ENCODE assay signal across 1 cellular context in the genomic region with DNA sequence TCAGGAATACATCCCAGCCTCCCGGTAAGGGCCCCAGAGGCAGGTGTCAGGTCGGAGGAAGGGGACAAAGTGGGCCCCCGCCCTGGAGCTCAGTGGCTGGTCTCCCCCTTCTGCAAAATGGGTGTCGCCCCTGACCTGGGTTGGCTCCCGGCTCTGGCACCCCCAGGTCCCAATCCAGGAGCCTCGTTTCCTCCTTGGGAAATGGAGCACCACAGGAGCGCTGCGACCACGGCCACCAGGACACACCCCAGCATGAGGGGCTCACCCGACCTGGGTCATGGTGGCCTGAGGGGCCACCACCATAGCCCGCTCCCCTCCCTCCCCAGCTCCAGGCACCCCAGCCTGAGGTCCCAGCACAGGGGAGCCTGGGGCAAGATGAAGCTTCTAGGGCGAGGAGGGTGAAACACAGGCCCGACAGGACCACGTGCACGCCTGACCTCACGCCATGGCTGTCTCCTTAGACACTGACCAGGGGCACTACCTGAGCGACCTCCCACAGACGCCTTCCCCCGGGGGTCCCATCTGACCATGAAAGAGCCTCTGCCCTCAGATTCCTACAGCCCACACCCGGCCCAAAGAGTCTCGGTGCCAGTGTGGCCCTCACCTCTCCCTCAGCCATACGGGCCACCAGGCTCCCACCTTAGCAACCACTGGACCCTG.
TF ChIP-seq lines count a peak whose summit lies in the region.

No MANE protein-coding gene starts in this region.

TF ChIP-seq in GM23338, 12 proteins besides CTCF, POLR2A, EP300 and RAD21 (continued from another document):
- TF ChIP-seq, protein P1, sequence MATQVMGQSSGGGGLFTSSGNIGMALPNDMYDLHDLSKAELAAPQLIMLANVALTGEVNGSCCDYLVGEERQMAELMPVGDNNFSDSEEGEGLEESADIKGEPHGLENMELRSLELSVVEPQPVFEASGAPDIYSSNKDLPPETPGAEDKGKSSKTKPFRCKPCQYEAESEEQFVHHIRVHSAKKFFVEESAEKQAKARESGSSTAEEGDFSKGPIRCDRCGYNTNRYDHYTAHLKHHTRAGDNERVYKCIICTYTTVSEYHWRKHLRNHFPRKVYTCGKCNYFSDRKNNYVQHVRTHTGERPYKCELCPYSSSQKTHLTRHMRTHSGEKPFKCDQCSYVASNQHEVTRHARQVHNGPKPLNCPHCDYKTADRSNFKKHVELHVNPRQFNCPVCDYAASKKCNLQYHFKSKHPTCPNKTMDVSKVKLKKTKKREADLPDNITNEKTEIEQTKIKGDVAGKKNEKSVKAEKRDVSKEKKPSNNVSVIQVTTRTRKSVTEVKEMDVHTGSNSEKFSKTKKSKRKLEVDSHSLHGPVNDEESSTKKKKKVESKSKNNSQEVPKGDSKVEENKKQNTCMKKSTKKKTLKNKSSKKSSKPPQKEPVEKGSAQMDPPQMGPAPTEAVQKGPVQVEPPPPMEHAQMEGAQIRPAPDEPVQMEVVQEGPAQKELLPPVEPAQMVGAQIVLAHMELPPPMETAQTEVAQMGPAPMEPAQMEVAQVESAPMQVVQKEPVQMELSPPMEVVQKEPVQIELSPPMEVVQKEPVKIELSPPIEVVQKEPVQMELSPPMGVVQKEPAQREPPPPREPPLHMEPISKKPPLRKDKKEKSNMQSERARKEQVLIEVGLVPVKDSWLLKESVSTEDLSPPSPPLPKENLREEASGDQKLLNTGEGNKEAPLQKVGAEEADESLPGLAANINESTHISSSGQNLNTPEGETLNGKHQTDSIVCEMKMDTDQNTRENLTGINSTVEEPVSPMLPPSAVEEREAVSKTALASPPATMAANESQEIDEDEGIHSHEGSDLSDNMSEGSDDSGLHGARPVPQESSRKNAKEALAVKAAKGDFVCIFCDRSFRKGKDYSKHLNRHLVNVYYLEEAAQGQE (IDR thresholded peaks at IDR 0.05; ENCODE audit: unreplicated experiment) = no peak
- TF ChIP-seq CREB1 (CRISPR knock-in tag; IDR thresholded peaks at IDR 0.05; ENCODE audit: low read depth) (no peak), ZNF462 (CRISPR knock-in tag; IDR thresholded peaks at IDR 0.05) (no peak), POLR2AphosphoS5 (IDR thresholded peaks at IDR 0.05; ENCODE audit: low read depth) (no peak), ZNF114 (CRISPR knock-in tag; IDR thresholded peaks at IDR 0.05) (no peak), NANOG (IDR thresholded peaks at IDR 0.05; ENCODE audit: borderline replicate concordance) (no peak)
